ENCODE assay signal across 8 cellular contexts in the genomic region with DNA sequence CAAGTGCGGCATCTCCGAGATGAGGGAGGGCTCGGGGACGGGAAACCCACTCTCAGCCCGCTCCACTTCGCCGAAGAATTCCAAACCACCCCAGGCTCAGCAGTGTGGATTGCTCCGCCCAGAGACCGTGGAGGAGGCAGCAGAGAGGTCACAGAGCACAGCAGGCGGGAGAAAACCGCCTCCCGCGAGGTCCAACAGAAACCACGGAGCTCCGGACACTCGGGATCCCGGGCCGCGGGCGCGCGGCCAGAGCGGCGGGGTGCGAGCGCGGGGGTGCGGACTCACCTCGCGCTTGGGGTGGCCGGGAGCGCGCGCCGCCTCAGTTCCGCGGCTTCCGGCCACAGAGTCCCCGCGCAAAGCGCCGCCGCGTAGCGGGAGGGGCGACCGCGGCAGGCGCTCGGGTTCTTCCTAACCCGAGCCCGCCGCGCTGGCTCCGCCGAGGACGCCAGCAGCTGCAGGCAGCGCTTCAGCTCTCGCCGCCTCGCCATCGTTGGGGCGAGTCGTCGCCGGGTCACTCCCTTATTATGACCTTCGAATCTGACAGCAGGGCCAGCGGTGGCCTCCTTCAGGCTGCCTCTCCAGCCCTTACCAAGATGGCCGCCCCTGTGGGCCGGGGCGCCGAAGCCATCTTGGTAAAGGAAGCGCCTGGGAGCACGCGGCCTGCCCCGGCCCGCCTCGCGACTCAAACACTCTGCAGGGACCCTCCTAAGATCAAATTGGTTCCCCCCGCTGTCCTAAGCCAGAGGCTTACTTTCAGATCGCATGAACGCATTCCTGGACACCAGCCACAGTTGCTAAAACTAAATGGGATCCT. TPM values are rescaled to one million over a fixed set of nuclear protein-coding genes. Genes with fewer than 3 reads are reported as not detected.
DNase-seq lines count a peak whose midpoint lies in the region; ATAC-seq and TF ChIP-seq lines count a peak whose summit lies in the region.

A gene (minus strand): TSS at position 106 of the 814 bp plus-strand sequence. CDS start 20,323 bp downstream, outside the sequence.

- H3K9me3 Mint-ChIP-seq in dendritic cell treated with granulocyte-macrophage colony-stimulating factor and Interleukin-4, amounts not matched to agents 40 ng/mL and 50 ng/mL, for 4 days: no peaks in the 10 kb centered on the region

- peaks cover 25% of the 10 kb centered on the region for H3K4me1 Mint-ChIP-seq in dendritic cell treated with granulocyte-macrophage colony-stimulating factor and Interleukin-4, amounts not matched to agents 40 ng/mL and 50 ng/mL, for 4 days (ENCODE audit: low read depth)

- peaks cover 13 to 28% (median 21%) of the 10 kb centered on the region in 10 experiments; a peak in 19 of 20 replicates for H3K4me1 ChIP-seq in BLaER1 treated with 17β-estradiol and CSF1 and Interleukin-3, amounts not matched to agents 10 nM and 100 nM
- peaks cover 0 to 54% (median 14%) of the 10 kb centered on the region in 4 donors for H3K4me1 ChIP-seq in right lobe of liver

- 14% methylated on average over 22 of the region's 82 CpGs for WGBS in right lobe of liver (ENCODE audit: insufficient coverage, low coverage, low lambda C conversion rate, missing lambda C conversion rate)

- no peak for TF ChIP-seq CTCF in right lobe of liver (IDR thresholded peaks at IDR 0.05)

- H3K27ac ChIP-seq in BLaER1 treated with 17β-estradiol and CSF1 and Interleukin-3, amounts not matched to agents 10 nM and 100 nM: peak within 1 kb of the TSS; percentile 90 to 97 (median 93)
- peak within 1 kb of the TSS; percentile 96 to 99 (median 98) for H3K27ac ChIP-seq in right lobe of liver

- H3K9ac ChIP-seq in BLaER1 treated with 17β-estradiol and CSF1 and Interleukin-3, amounts not matched to agents 10 nM and 100 nM: peak within 1 kb of the TSS; percentile 87 to 96 (median 91)

- ATAC-seq in GM19324 (IDR thresholded peaks at IDR 0.05; ENCODE audit: low FRiP score, unreplicated experiment) (peak; percentile 90), HG03457 (IDR thresholded peaks at IDR 0.05; ENCODE audit: unreplicated experiment) (peak; percentile 82), right lobe of liver (peak; percentile 76 to 90 (median 84))

- H3K9me3 ChIP-seq in BLaER1 treated with 17β-estradiol and CSF1 and Interleukin-3, amounts not matched to agents 10 nM and 100 nM (replicated peaks in 1 of 11): no peaks in the 10 kb centered on the region
- no peaks in the 10 kb centered on the region for H3K9me3 ChIP-seq in right lobe of liver

- H3K36me3 Mint-ChIP-seq in dendritic cell treated with granulocyte-macrophage colony-stimulating factor and Interleukin-4, amounts not matched to agents 40 ng/mL and 50 ng/mL, for 4 days (ENCODE audit: low read depth): peaks cover 12% of the 10 kb centered on the region

- peak; percentile 18 for DNase-seq in NCI-H524 treated with DMSO at 0.1 percent for 48 hours (lab: John Stamatoyannopoulos, UW)
- DNase-seq in activated CD4-positive, alpha-beta T cell treated with anti-CD3 and anti-CD28 coated beads, Interleukin-2, amount 50 U/mL, for 1 hour: peak; percentile 65
- peak; percentile 88 to 96 (median 95) for DNase-seq in right lobe of liver
- DNase-seq in stimulated activated CD4-positive, alpha-beta T cell treated with anti-CD3 and anti-CD28 coated beads, Interleukin-4, amount 100 ng/mL, for 1 hour: peak; percentile 72

- no peaks in the 10 kb centered on the region for H3K36me3 ChIP-seq in BLaER1 treated with 17β-estradiol and CSF1 and Interleukin-3, amounts not matched to agents 10 nM and 100 nM
- no peaks in the 10 kb centered on the region for H3K36me3 ChIP-seq in right lobe of liver

- peak within 1 kb of the TSS; percentile 77 to 87 (median 80) for H3K4me2 ChIP-seq in BLaER1 treated with 17β-estradiol and CSF1 and Interleukin-3, amounts not matched to agents 10 nM and 100 nM

- peak within 1 kb of the TSS; percentile 67 to 88 (median 78) for H3K4me3 ChIP-seq in BLaER1 treated with 17β-estradiol and CSF1 and Interleukin-3, amounts not matched to agents 10 nM and 100 nM
- H3K4me3 ChIP-seq in right lobe of liver: peak within 1 kb of the TSS; percentile 59 to 69 (median 65)

- no peaks in the 10 kb centered on the region for H3K27me3 ChIP-seq in BLaER1 treated with 17β-estradiol and CSF1 and Interleukin-3, amounts not matched to agents 10 nM and 100 nM
- no peaks in the 10 kb centered on the region for H3K27me3 ChIP-seq in right lobe of liver

- no peaks in the 10 kb centered on the region for H4K20me1 ChIP-seq in BLaER1 treated with 17β-estradiol and CSF1 and Interleukin-3, amounts not matched to agents 10 nM and 100 nM

- peak within 1 kb of the TSS; percentile 96 for H3K27ac Mint-ChIP-seq in dendritic cell treated with granulocyte-macrophage colony-stimulating factor and Interleukin-4, amounts not matched to agents 40 ng/mL and 50 ng/mL, for 4 days

- H3K4me3 Mint-ChIP-seq in dendritic cell treated with granulocyte-macrophage colony-stimulating factor and Interleukin-4, amounts not matched to agents 40 ng/mL and 50 ng/mL, for 4 days: peak within 1 kb of the TSS; percentile 92

- peaks cover 4% of the 10 kb centered on the region for H3K27me3 Mint-ChIP-seq in dendritic cell treated with granulocyte-macrophage colony-stimulating factor and Interleukin-4, amounts not matched to agents 40 ng/mL and 50 ng/mL, for 4 days

- peak; percentile 72 for TF ChIP-seq POLR2A in right lobe of liver (IDR thresholded peaks at IDR 0.05)

- intact Hi-C loops in dendritic cell treated with granulocyte-macrophage colony-stimulating factor and Interleukin-4, amounts not matched to agents 40 ng/mL and 50 ng/mL, for 4 days (cut with micrococcal nuclease): loop anchor here (2.0 kb wide), 1 partner anchor 74 kb away; a partner anchor contains a TSS
- intact Hi-C loops in right lobe of liver (cut with DNase I): no loop called here

RNA-seq across cellular contexts. Expression of the gene that starts here (rescaled TPM):
- total RNA-seq in right lobe of liver: 10 to 100 TPM in 2 of 6 experiments, 1 to 10 TPM in 4; 5.8 to 24.6 (median 8.1) TPM

Comparison
In these comparisons a context has a peak if more than half of its experiments do, and no peak if none do; other contexts are left out.
1. Peak in every context shown above with its lines: DNase-seq, ATAC-seq, H3K4me3 ChIP-seq and H3K27ac ChIP-seq.
2. DNase-seq: peak in every context shown above with its lines; median percentile 95 in right lobe of liver; 72 in stimulated activated CD4-positive, alpha-beta T cell treated with anti-CD3 and anti-CD28 coated beads, Interleukin-4, amount 100 ng/mL, for 1 hour; 65 in activated CD4-positive, alpha-beta T cell treated with anti-CD3 and anti-CD28 coated beads, Interleukin-2, amount 50 U/mL, for 1 hour; 18 in NCI-H524 treated with DMSO at 0.1 percent for 48 hours.